In the genomic region with DNA sequence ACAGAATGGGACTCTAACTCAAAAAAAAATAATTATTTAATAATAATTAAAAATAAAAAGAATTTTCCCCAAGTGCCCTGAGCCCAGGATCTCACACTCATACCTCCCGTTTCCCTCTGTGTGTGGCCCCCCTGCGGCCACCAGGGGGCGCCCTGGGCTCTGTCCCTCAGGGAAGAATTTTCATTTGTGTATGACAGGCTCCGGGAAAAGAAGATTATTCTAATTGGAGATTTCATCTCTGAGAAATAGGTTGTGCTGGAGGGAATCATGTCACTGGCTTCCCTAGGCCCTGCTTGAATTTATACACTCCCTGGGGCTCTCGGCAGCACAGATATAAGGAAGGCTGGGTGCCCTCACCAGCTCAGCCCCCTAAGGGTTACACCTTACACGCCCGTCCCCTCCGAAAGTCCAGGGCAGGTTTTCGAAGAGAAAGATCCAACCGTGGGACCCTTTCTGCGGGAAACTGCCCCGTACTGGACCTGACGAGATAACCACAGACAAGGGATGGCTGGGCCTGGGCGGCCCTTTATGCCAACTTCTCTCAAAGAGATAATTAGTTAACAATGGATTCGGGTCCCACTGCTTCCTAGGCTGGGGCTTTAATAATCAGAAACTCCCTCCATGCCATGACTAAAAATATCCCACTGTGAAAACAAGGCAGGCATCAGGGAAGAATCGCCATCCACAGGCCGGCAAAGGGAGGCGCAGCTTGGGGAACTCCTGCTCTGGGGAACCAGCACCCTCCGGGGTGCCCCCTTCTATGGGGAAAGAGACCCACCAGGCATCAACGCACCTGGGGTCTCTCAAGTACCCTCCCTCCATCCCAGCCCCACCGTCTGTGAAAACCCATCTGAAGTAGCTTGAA, we compare ENCODE assay signal across 8 cellular contexts.
A peak's percentile ranks its signal among the peaks of the same experiment; 100 is the strongest.
DNase-seq lines count a peak whose midpoint lies in the region; ATAC-seq and TF ChIP-seq lines count a peak whose summit lies in the region.

No MANE protein-coding gene starts in this region.

- no peaks in the 10 kb centered on the region for H3K9me3 Mint-ChIP-seq in effector memory CD8-positive, alpha-beta T cell

- TF ChIP-seq CTCF in HFF-Myc (IDR thresholded peaks at IDR 0.05; ENCODE audit: low read depth, low read length, missing control alignments): peak; percentile 99

- peaks cover 29% of the 10 kb centered on the region for H3K36me3 Mint-ChIP-seq in effector memory CD8-positive, alpha-beta T cell (ENCODE audit: insufficient read depth)

- peaks cover 19 to 24% of the 10 kb centered on the region in 2 donors for H3K4me1 Mint-ChIP-seq in effector memory CD8-positive, alpha-beta T cell (ENCODE audit: low read depth in 2 of 2)

- H3K27ac Mint-ChIP-seq in effector memory CD8-positive, alpha-beta T cell: peak overlapping the region; percentile 66 to 84

- DNase-seq in C1 segment of cervical spinal cord (lab: John Stamatoyannopoulos, UW) (peak in 11 of 14 donors; percentile 10 to 73 (median 46)), HFF-Myc (ENCODE audit: extremely low read depth, low read depth) (peak; percentile 15), NCI-H82 (lab: John Stamatoyannopoulos, UW) (peak; percentile 88), midbrain (lab: John Stamatoyannopoulos, UW) (peak; percentile 84)
- peak; percentile 90 for DNase-seq in activated CD8-positive, alpha-beta memory T cell treated with anti-CD3 and anti-CD28 coated beads for 24 hours
- peak; percentile 70 to 79 (median 75) for DNase-seq in effector memory CD8-positive, alpha-beta T cell
- DNase-seq in stimulated activated CD8-positive, alpha-beta memory T cell treated with anti-CD3 and anti-CD28 coated beads, Interleukin-15, amount 100 ng/mL, for 1 hour (ENCODE audit: low read depth): peak; percentile 44

- no peaks in the 10 kb centered on the region for H3K27me3 Mint-ChIP-seq in effector memory CD8-positive, alpha-beta T cell

- H3K4me3 Mint-ChIP-seq in effector memory CD8-positive, alpha-beta T cell: no peak overlapping the region

- no peak overlapping the region for H3K4me3 ChIP-seq in HFF-Myc (replicated peaks; ENCODE audit: low read depth, low read length)

- peak; percentile 77 for ATAC-seq in effector memory CD8-positive, alpha-beta T cell (replicated peaks)
- ATAC-seq in GM18519 (IDR thresholded peaks at IDR 0.05; ENCODE audit: low FRiP score, unreplicated experiment): no peak

Comparison
In these comparisons a context has a peak if more than half of its experiments do, and no peak if none do; other contexts are left out.
1. DNase-seq: peak in every context shown above with its lines; median percentile 90 in activated CD8-positive, alpha-beta memory T cell treated with anti-CD3 and anti-CD28 coated beads for 24 hours; 88 in NCI-H82; 84 in midbrain; 75 in effector memory CD8-positive, alpha-beta T cell; 46 in C1 segment of cervical spinal cord; 44 in stimulated activated CD8-positive, alpha-beta memory T cell treated with anti-CD3 and anti-CD28 coated beads, Interleukin-15, amount 100 ng/mL, for 1 hour; 15 in HFF-Myc.